In genomic region chr17:45428050-45428953, GRCh38 we compare ENCODE assay signal across 8 cellular contexts. TPM values are rescaled to one million over a fixed set of nuclear protein-coding genes. Genes with fewer than 3 reads are reported as not detected.
DNase-seq lines count a peak whose midpoint lies in the region; ATAC-seq and TF ChIP-seq lines count a peak whose summit lies in the region.

No MANE protein-coding gene starts in this region.

- H4K20me1 ChIP-seq in mammary epithelial cell (ENCODE audit: insufficient read depth, low read length): no peaks in the 10 kb centered on the region

- CTCF ChIA-PET in GM10248 (lab: Yijun Ruan, JAX) (interaction anchor here (0.7 to 4.2 kb wide), 18 partner anchors 10 to 521 kb away, joined by 3 to 28 read pairs (median 4); no protein-coding TSS in a partner anchor), activated B cell treated with CpG ODN at 0.5 μM for 24 hours (lab: Charles Lee) (interaction anchor here (0.7 to 1.7 kb wide), 4 partner anchors 16 to 111 kb away, joined by 3 to 6 read pairs (median 4); partner anchors contain the start of gene MAP3K14), mammary epithelial cell (lab: Charles Lee; ENCODE audit: low non-redundant PET) (interaction anchor here (0.7 kb wide), 2 partner anchors 267 to 403 kb away, joined by 3 to 4 read pairs; no protein-coding TSS in a partner anchor)

- WGBS in mammary epithelial cell (ENCODE audit: low coverage, missing lambda C conversion rate): 33% methylated on average over 27 of the region's 36 CpGs

- H3K4me1 ChIP-seq in mammary epithelial cell (ENCODE audit: insufficient read depth, low read length): peaks cover 29% of the 10 kb centered on the region

- no peak overlapping the region for H2AFZ ChIP-seq in mammary epithelial cell (ENCODE audit: low read depth, low read length)

- H3K9ac ChIP-seq in mammary epithelial cell (ENCODE audit: insufficient read depth, low read length): no peak overlapping the region

- H3K9me3 ChIP-seq in mammary epithelial cell (replicated peaks; ENCODE audit: insufficient read depth, low read length): no peaks in the 10 kb centered on the region

- no peaks in the 10 kb centered on the region for H3K9me3 Mint-ChIP-seq in activated B cell treated with CpG ODN at 0.5 μM for 24 hours

- H3K27ac Mint-ChIP-seq in activated B cell treated with CpG ODN at 0.5 μM for 24 hours: peak overlapping the region; percentile 92

- no peaks in the 10 kb centered on the region for H3K27me3 ChIP-seq in mammary epithelial cell (ENCODE audit: insufficient read depth, low read length)

- peak; percentile 46 for ATAC-seq in HG02798 (IDR thresholded peaks at IDR 0.05; ENCODE audit: poor library complexity, unreplicated experiment)
- ATAC-seq in activated B cell treated with CpG ODN at 0.5 μM for 24 hours (ENCODE audit: low read depth): peak; percentile 73
- ATAC-seq in GM18861 (IDR thresholded peaks at IDR 0.05; ENCODE audit: unreplicated experiment): no peak

- BruUV-seq in mammary epithelial cell (replicated peaks; lab: Mats Ljungman, UMichigan): no TSS peak

- intact Hi-C loops in activated B cell treated with CpG ODN at 0.5 μM for 24 hours (cut with micrococcal nuclease) (loop anchor here (1.0 to 2.0 kb wide), 5 partner anchors 18 to 368 kb away; partner anchors contain the start of gene NMT1), mammary epithelial cell (cut with micrococcal nuclease) (loop anchor here (1.0 to 2.0 kb wide), 2 partner anchors 164 to 424 kb away; no protein-coding TSS in a partner anchor)

- in situ Hi-C loops in mammary epithelial cell (cut with MboI; ENCODE audit: low sequenced_read_pairs in 2 of 2): loop anchor here in 1 of 2 donors (25.0 kb wide), 1 partner anchor 434 kb away; no protein-coding TSS in a partner anchor

- H3K36me3 ChIP-seq in mammary epithelial cell (ENCODE audit: insufficient read depth, low read length): no peaks in the 10 kb centered on the region

- H3K4me3 Mint-ChIP-seq in activated B cell treated with CpG ODN at 0.5 μM for 24 hours: peak overlapping the region; percentile 84

- TF ChIP-seq CTCF in GM10248 (IDR thresholded peaks at IDR 0.05; ENCODE audit: control extremely low read depth, extremely low read depth, low read depth, missing control alignments) (peak; percentile 96), activated B cell treated with CpG ODN at 0.5 μM for 24 hours (IDR thresholded peaks at IDR 0.05) (peak; percentile 96), mammary epithelial cell (conservative IDR thresholded peaks at IDR 0.05 in 1 of 2, IDR thresholded peaks at IDR 0.05 in 1 of 2; ENCODE audit: extremely low read depth in 1 of 2, insufficient read depth in 1 of 2, low read depth in 1 of 2, low read length in 2 of 2) (peak; percentile 85 to 97)

- peaks cover 37% of the 10 kb centered on the region for H3K4me1 Mint-ChIP-seq in activated B cell treated with CpG ODN at 0.5 μM for 24 hours

- peak overlapping the region; percentile 20 for H3K4me2 ChIP-seq in mammary epithelial cell (ENCODE audit: insufficient read depth, low read depth, low read length)

- no peaks in the 10 kb centered on the region for H3K36me3 Mint-ChIP-seq in activated B cell treated with CpG ODN at 0.5 μM for 24 hours (ENCODE audit: low read depth)

- H3K4me3 ChIP-seq in mammary epithelial cell (replicated peaks in 1 of 3; ENCODE audit: insufficient read depth in 1 of 3, low read depth in 2 of 3, low read length in 3 of 3): no peak overlapping the region

- DNase-seq in GM10248 (ENCODE audit: extremely low spot score): peak; percentile 83
- peak; percentile 73 for DNase-seq in NCI-H2196 treated with DMSO at 0.1 percent for 48 hours (lab: John Stamatoyannopoulos, UW; ENCODE audit: unreplicated experiment)
- peak; percentile 88 for DNase-seq in activated B cell treated with CpG ODN at 0.5 μM for 24 hours
- DNase-seq in mammary epithelial cell: peak; percentile 63
- peak; percentile 39 for DNase-seq in kidney glomerular epithelial cell (lab: John Stamatoyannopoulos, UW)
- peak; percentile 85 for DNase-seq in stimulated activated CD4-positive, alpha-beta T cell treated with anti-CD3 and anti-CD28 coated beads, Interleukin-2, amount 100 ng/mL, for 24 hours

- dilution Hi-C loops in mammary epithelial cell (cut with HindIII; ENCODE audit: low sequenced_read_pairs): no loop called here

- peaks cover 51% of the 10 kb centered on the region for H3K79me2 ChIP-seq in mammary epithelial cell (ENCODE audit: insufficient read depth, low read length)

- no peaks in the 10 kb centered on the region for H3K27me3 Mint-ChIP-seq in activated B cell treated with CpG ODN at 0.5 μM for 24 hours

- POLR2A ChIA-PET in GM10248 (lab: Yijun Ruan, JAX): no interaction called here
- POLR2A ChIA-PET in activated B cell treated with CpG ODN at 0.5 μM for 24 hours (lab: Charles Lee): interaction anchor here (0.5 to 2.3 kb wide), 7 partner anchors 14 to 1242 kb away, joined by 3 to 15 read pairs (median 5); no protein-coding TSS in a partner anchor

- H3K27ac ChIP-seq in mammary epithelial cell (ENCODE audit: insufficient read depth, low read depth, low read length): no peak overlapping the region

RNA-seq across cellular contexts. Expression of gene ARHGAP27, which starts 4.4 kb away (rescaled TPM):
- total RNA-seq in activated B cell treated with CpG ODN at 0.5 μM for 24 hours (64.5 and 75.7 TPM in 2 replicates), mammary epithelial cell (10 to 100 TPM; 24.8 to 31.3 TPM)
- 18.5 TPM for polyA plus RNA-seq in mammary epithelial cell
- polyA minus RNA-seq in mammary epithelial cell: 11.2 TPM
